ENCODE assay signal across 7 cellular contexts in the genomic region with DNA sequence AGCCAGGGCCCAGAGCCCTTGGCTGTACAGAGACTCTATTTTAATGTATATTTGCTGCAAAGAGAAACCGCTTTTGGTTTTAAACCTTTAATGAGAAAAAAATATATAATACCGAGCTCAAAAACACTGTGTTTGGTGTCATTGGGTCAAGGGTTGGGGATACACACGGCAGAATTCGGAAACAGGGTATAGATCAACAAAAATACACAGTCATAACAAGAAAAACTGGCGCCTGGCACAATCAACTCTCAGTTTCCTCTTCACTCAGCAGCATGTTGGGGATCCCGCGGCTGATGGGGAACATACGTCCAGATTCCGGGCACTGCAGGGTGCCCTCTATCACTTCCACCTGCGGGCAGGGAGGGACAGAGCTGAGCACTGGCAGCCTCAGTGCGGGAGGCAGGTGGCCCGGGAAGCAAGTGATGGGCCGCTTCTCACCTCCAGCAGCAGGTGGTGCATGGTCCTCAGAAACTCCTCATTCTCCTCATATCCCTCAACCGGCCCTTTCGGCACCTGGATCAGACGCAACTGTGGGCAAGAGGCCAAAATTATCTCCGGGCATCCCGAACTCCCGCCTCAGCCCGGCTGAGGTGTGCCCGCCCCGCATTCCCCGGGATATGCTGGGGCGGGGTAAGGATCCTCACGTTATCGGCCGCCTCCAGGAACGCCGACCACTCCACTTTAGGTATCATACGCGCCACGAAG. TPM values are rescaled to one million over a fixed set of nuclear protein-coding genes. Genes with fewer than 3 reads are reported as not detected.
DNase-seq lines count a peak whose midpoint lies in the region; ATAC-seq and TF ChIP-seq lines count a peak whose summit lies in the region.
"Not testable (repeated sequence)": the region's sequence is repeated elsewhere in the genome, so short reads cannot be mapped to it uniquely, and the experiment has no call there.

No MANE protein-coding gene starts in this region.

- CTCF ChIA-PET in activated CD4-positive, alpha-beta T cell treated with anti-CD3 and anti-CD28 coated beads for 36 hours (lab: Charles Lee) = interaction anchor here (0.6 to 3.3 kb wide), 11 partner anchors 13 to 1633 kb away, joined by 3 to 36 read pairs (median 5); a partner anchor contains a TSS

- intact Hi-C loops in activated CD4-positive, alpha-beta T cell treated with anti-CD3 and anti-CD28 coated beads for 36 hours (cut with DNase I, micrococcal nuclease) = loop anchor here (1.0 to 5.0 kb wide), 11 partner anchors 11 to 1589 kb away; a partner anchor contains a TSS

- not testable (repeated sequence) for H3K9me3 Mint-ChIP-seq in activated CD4-positive, alpha-beta T cell treated with anti-CD3 and anti-CD28 coated beads for 36 hours (ENCODE audit: low read depth); chondrocyte (ENCODE audit: low read depth)

- H3K79me2 ChIP-seq in parathyroid adenoma = not testable (repeated sequence)

- peak overlapping the region; percentile 95 for H3K4me3 ChIP-seq in iPS-18c (ENCODE audit: insufficient read depth, low read depth, low read length)
- H3K4me3 ChIP-seq in parathyroid adenoma (ENCODE audit: low read depth, low read length) = peak overlapping the region; percentile 92

- H3K27me3 Mint-ChIP-seq in activated CD4-positive, alpha-beta T cell treated with anti-CD3 and anti-CD28 coated beads for 36 hours; chondrocyte (ENCODE audit: low read depth): not testable (repeated sequence)

- not testable (repeated sequence) for H3K4me1 ChIP-seq in parathyroid adenoma

- peak overlapping the region; percentile 99 for H3K27ac ChIP-seq in parathyroid adenoma

- H3K36me3 ChIP-seq in parathyroid adenoma (ENCODE audit: control insufficient read depth, insufficient read depth, low read length) = not testable (repeated sequence)

- H3K36me3 Mint-ChIP-seq in activated CD4-positive, alpha-beta T cell treated with anti-CD3 and anti-CD28 coated beads for 36 hours (ENCODE audit: low read depth) = peaks cover 33% of the 10 kb centered on the region
- H3K36me3 Mint-ChIP-seq in chondrocyte (ENCODE audit: low read depth) = not testable (repeated sequence)

- not testable (repeated sequence) for H3K9me3 ChIP-seq in iPS-18c (ENCODE audit: control insufficient read depth, insufficient read depth, low read length); parathyroid adenoma (ENCODE audit: control insufficient read depth, low read length)

- POLR2A ChIA-PET in activated CD4-positive, alpha-beta T cell treated with anti-CD3 and anti-CD28 coated beads for 36 hours (lab: Charles Lee) = interaction anchor here (0.6 to 1.7 kb wide), 11 partner anchors 15 to 1603 kb away, joined by 3 to 18 read pairs (median 5); a partner anchor contains a TSS

- peak overlapping the region; percentile 78 for H2AFZ ChIP-seq in parathyroid adenoma

- H3K4me1 Mint-ChIP-seq in activated CD4-positive, alpha-beta T cell treated with anti-CD3 and anti-CD28 coated beads for 36 hours = peaks cover 31% of the 10 kb centered on the region
- H3K4me1 Mint-ChIP-seq in chondrocyte (ENCODE audit: low read depth) = peaks cover 30% of the 10 kb centered on the region

- H3K4me3 Mint-ChIP-seq in activated CD4-positive, alpha-beta T cell treated with anti-CD3 and anti-CD28 coated beads for 36 hours = peak overlapping the region; percentile 97
- H3K4me3 Mint-ChIP-seq in chondrocyte (ENCODE audit: unreplicated experiment) = peak overlapping the region; percentile 90

- peak overlapping the region; percentile 89 for H3K9ac ChIP-seq in parathyroid adenoma

- ATAC-seq in GM18499 (IDR thresholded peaks at IDR 0.05; ENCODE audit: insufficient read depth, unreplicated experiment) (peak; percentile 5), HG03378 (IDR thresholded peaks at IDR 0.05; ENCODE audit: unreplicated experiment) (peak; percentile 2)
- ATAC-seq in activated CD4-positive, alpha-beta T cell treated with anti-CD3 and anti-CD28 coated beads for 36 hours = peak; percentile 3

- peak; percentile 52 to 62 for DNase-seq in NCI-H526 (lab: John Stamatoyannopoulos, UW)
- DNase-seq in activated CD4-positive, alpha-beta T cell treated with anti-CD3 and anti-CD28 coated beads for 36 hours = peak; percentile 55
- not testable (repeated sequence) for DNase-seq in chondrocyte (ENCODE audit: low spot score)

- peak overlapping the region; percentile 99 for H3K27ac Mint-ChIP-seq in activated CD4-positive, alpha-beta T cell treated with anti-CD3 and anti-CD28 coated beads for 36 hours
- H3K27ac Mint-ChIP-seq in chondrocyte (ENCODE audit: unreplicated experiment) = peak overlapping the region; percentile 100

- peak; percentile 40 for TF ChIP-seq CTCF in chondrocyte (IDR thresholded peaks at IDR 0.05)
- not testable (repeated sequence) for TF ChIP-seq CTCF in parathyroid adenoma (IDR thresholded peaks at IDR 0.05)

- H3K27me3 ChIP-seq in parathyroid adenoma (ENCODE audit: control insufficient read depth, insufficient read depth, low read length) = not testable (repeated sequence)

- peak overlapping the region; percentile 99 for H3K4me2 ChIP-seq in parathyroid adenoma (ENCODE audit: low read length)

RNA-seq across cellular contexts. Expression of a gene that starts 0.6 kb away (rescaled TPM):
- 100 to 1,000 TPM; 185 to 243 TPM for total RNA-seq in activated CD4-positive, alpha-beta T cell treated with anti-CD3 and anti-CD28 coated beads for 36 hours
- total RNA-seq in chondrocyte = 122 to 182 TPM (median 126 TPM) in 3 replicates

RNA-seq across cellular contexts. Expression of a gene that starts 1.1 kb away (rescaled TPM):
- 100 to 1,000 TPM; 110 to 142 TPM for total RNA-seq in activated CD4-positive, alpha-beta T cell treated with anti-CD3 and anti-CD28 coated beads for 36 hours
- total RNA-seq in chondrocyte = 181 to 234 TPM (median 232 TPM) in 3 replicates

RNA-seq across cellular contexts. Expression of a gene that starts 11.4 kb away (rescaled TPM):
- 10 to 100 TPM; 19.0 to 29.6 TPM for total RNA-seq in activated CD4-positive, alpha-beta T cell treated with anti-CD3 and anti-CD28 coated beads for 36 hours
- 25.6 to 30.7 TPM (median 29.6 TPM) in 3 replicates for total RNA-seq in chondrocyte

RNA-seq across cellular contexts. Expression of a gene that starts 16.6 kb away (rescaled TPM):
- total RNA-seq in activated CD4-positive, alpha-beta T cell treated with anti-CD3 and anti-CD28 coated beads for 36 hours = under 1 TPM in 1 of 2 experiments, not detected in 1; 0.39 TPM
- 0.92 to 1.0 TPM in 2 of 3 replicates, not detected in the other for total RNA-seq in chondrocyte

RNA-seq across cellular contexts. Expression of a gene that starts 23.2 kb away (rescaled TPM):
- total RNA-seq in activated CD4-positive, alpha-beta T cell treated with anti-CD3 and anti-CD28 coated beads for 36 hours = 10 to 100 TPM; 58.4 to 71.3 TPM
- 0.82 to 1.3 TPM (median 0.99 TPM) in 3 replicates for total RNA-seq in chondrocyte
